ENCODE assay signal across 25 cellular contexts in genomic region chr10:4835494-4835918, GRCh38. TPM values are rescaled to one million over a fixed set of nuclear protein-coding genes. Genes with fewer than 3 reads are reported as not detected.
DNase-seq lines count a peak whose midpoint lies in the region; TF ChIP-seq lines count a peak whose summit lies in the region.
"Had no signal": no experiment of that assay in that cellular context is flagged by ENCODE, and none has a peak within 500 bp of the region (broad histone marks: within the 10 kb centered on the region; RNA-seq: fewer than 3 reads in every experiment).

No MANE protein-coding gene starts in this region.

- no peaks in the 10 kb centered on the region for H3K4me1 Mint-ChIP-seq in progenitor cell of endocrine pancreas (ENCODE audit: low read depth)

- H3K27ac Mint-ChIP-seq in progenitor cell of endocrine pancreas: no peak overlapping the region
- H3K27ac Mint-ChIP-seq: CD14-positive monocyte; stimulated activated naive CD8-positive, alpha-beta T cell treated with anti-CD3 and anti-CD28 coated beads, Interleukin-15, Interleukin-2, amounts not matched to agents 100 ng/mL and 50 ng/mL, for 24 hours had no signal

- in situ Hi-C loops in GM13976 (cut with MboI; ENCODE audit: low sequenced_read_pairs, unreplicated experiment): loop anchor here (25.0 kb wide), 2 partner anchors 552 to 777 kb away; no protein-coding TSS in a partner anchor

- peak; percentile 27 for DNase-seq in activated CD4-positive, alpha-beta T cell treated with anti-CD3 and anti-CD28 coated beads for 48 hours
- no peak for DNase-seq in activated CD4-positive, alpha-beta T cell treated with anti-CD3 and anti-CD28 coated beads for 4 hours
- DNase-seq in stimulated activated CD4-positive, alpha-beta T cell treated with anti-CD3 and anti-CD28 coated beads, Interleukin-15, amount 100 ng/mL, for 24 hours: peak; percentile 25
- DNase-seq in stimulated activated CD4-positive, alpha-beta T cell treated with anti-CD3 and anti-CD28 coated beads, Interleukin-2, amount 100 ng/mL, for 48 hours: no peak
- DNase-seq in central memory CD4-positive, alpha-beta T cell: peak; percentile 46
- no peak for DNase-seq in GM13976 (ENCODE audit: low spot score)
- DNase-seq in ecto neural progenitor cell (ENCODE audit: low spot score): no peak
- DNase-seq in progenitor cell of endocrine pancreas (ENCODE audit: low spot score, unreplicated experiment): no peak
- DNase-seq: 8988T; activated CD8-positive, alpha-beta memory T cell treated with anti-CD3 and anti-CD28 coated beads for 24 hours; anterior cingulate cortex; cortex of kidney; esophagus squamous epithelium; KG1; mammary epithelial cell; MG63; NCI-H2029 treated with DMSO at 0.1 percent for 48 hours; NCI-H526; NK-92 treated with Interleukin-12 subunit alpha and Interleukin-12 subunit beta, amount 100 ng/mL, for 24 hours; PC-3; T-helper 9 cell; uterus; WERI-Rb-1 had no signal

- H3K4me3 Mint-ChIP-seq in progenitor cell of endocrine pancreas (ENCODE audit: low read depth): no peak overlapping the region
- H3K4me3 Mint-ChIP-seq: CD14-positive monocyte; stimulated activated naive CD8-positive, alpha-beta T cell treated with anti-CD3 and anti-CD28 coated beads, Interleukin-15, Interleukin-2, amounts not matched to agents 100 ng/mL and 50 ng/mL, for 24 hours had no signal

- no peaks in the 10 kb centered on the region for H3K27me3 Mint-ChIP-seq in progenitor cell of endocrine pancreas

- peaks cover 3% of the 10 kb centered on the region for H3K36me3 Mint-ChIP-seq in progenitor cell of endocrine pancreas (ENCODE audit: insufficient read depth)

- H3K9me3 Mint-ChIP-seq in progenitor cell of endocrine pancreas (ENCODE audit: low read depth): no peaks in the 10 kb centered on the region
- H3K9me3 Mint-ChIP-seq: CD14-positive monocyte; stimulated activated naive CD8-positive, alpha-beta T cell treated with anti-CD3 and anti-CD28 coated beads, Interleukin-15, Interleukin-2, amounts not matched to agents 100 ng/mL and 50 ng/mL, for 24 hours had no signal

- TF ChIP-seq CTCF in GM13976 (IDR thresholded peaks at IDR 0.05; ENCODE audit: borderline replicate concordance, control extremely low read depth, extremely low read depth, insufficient read depth, missing control alignments) (no peak), progenitor cell of endocrine pancreas (IDR thresholded peaks at IDR 0.05; ENCODE audit: unreplicated experiment) (no peak)

RNA-seq across cellular contexts. Expression of gene AKR1E2, which starts 9.5 kb away (rescaled TPM):
- 7.4 and 10.0 TPM in 2 replicates for total RNA-seq in progenitor cell of endocrine pancreas

Comparison
In these comparisons a context has a peak if more than half of its experiments do, and no peak if none do; other contexts are left out.
1. DNase-seq: peak in activated CD4-positive, alpha-beta T cell treated with anti-CD3 and anti-CD28 coated beads for 48 hours (single experiment), stimulated activated CD4-positive, alpha-beta T cell treated with anti-CD3 and anti-CD28 coated beads, Interleukin-15, amount 100 ng/mL, for 24 hours (single experiment) and central memory CD4-positive, alpha-beta T cell (single experiment); none in activated CD4-positive, alpha-beta T cell treated with anti-CD3 and anti-CD28 coated beads for 4 hours (0 of 2), stimulated activated CD4-positive, alpha-beta T cell treated with anti-CD3 and anti-CD28 coated beads, Interleukin-2, amount 100 ng/mL, for 48 hours (0 of 2), GM13976 (single experiment), ecto neural progenitor cell (single experiment) and progenitor cell of endocrine pancreas (single experiment).